Comparison of ENCODE assay signal across 8 cellular contexts in genomic region chr4:17810260-17811077, GRCh38. TPM values are rescaled to one million over a fixed set of nuclear protein-coding genes. Genes with fewer than 3 reads are reported as not detected.
DNase-seq lines count a peak whose midpoint lies in the region; ATAC-seq and TF ChIP-seq lines count a peak whose summit lies in the region.

TSS of gene DCAF16 (minus strand) at chr4:17810757. CDS start at chr4:17804141, 6,616 bp downstream.
TSS of gene NCAPG (plus strand) at chr4:17810979. CDS start at chr4:17811078, 99 bp downstream.

- peak within 1 kb of the TSS; percentile 98 for H3K27ac ChIP-seq in testis

- peaks cover 1% of the 10 kb centered on the region for H3K27me3 Mint-ChIP-seq in activated naive CD8-positive, alpha-beta T cell

- intact Hi-C loops in testis (cut with DNase I; ENCODE audit: low total_unique reads): no loop called here

- POLR2A ChIA-PET in GM10248 (lab: Yijun Ruan, JAX): interaction anchor here (1.0 kb wide), 1 partner anchor 13 kb away, joined by 3 read pairs; no protein-coding TSS in a partner anchor

- TF ChIP-seq POLR2A in testis (IDR thresholded peaks at IDR 0.05): peak; percentile 96

- no peaks in the 10 kb centered on the region for H3K27me3 ChIP-seq in testis

- H3K36me3 ChIP-seq in testis (ENCODE audit: low read depth, missing control alignments): no peaks in the 10 kb centered on the region

- peak within 1 kb of the TSS; percentile 93 for H3K27ac Mint-ChIP-seq in activated naive CD8-positive, alpha-beta T cell

- H3K36me3 Mint-ChIP-seq in activated naive CD8-positive, alpha-beta T cell: peaks cover 7% of the 10 kb centered on the region

- peaks cover 43% of the 10 kb centered on the region for H3K4me1 Mint-ChIP-seq in activated naive CD8-positive, alpha-beta T cell (ENCODE audit: low read depth)

- H3K4me3 ChIP-seq in testis: peak within 1 kb of the TSS; percentile 83 to 93

- CTCF ChIA-PET in GM10248 (lab: Yijun Ruan, JAX): interaction anchor here (1.0 to 4.1 kb wide), 7 partner anchors 11 to 265 kb away, joined by 3 to 27 read pairs (median 5); no protein-coding TSS in a partner anchor

- peak; percentile 97 for DNase-seq in GM10248 (ENCODE audit: extremely low spot score)
- peak; percentile 95 for DNase-seq in NCI-H1105 (lab: John Stamatoyannopoulos, UW)
- DNase-seq in SKM-1 treated with dmso at 0.1 percent for 144 hours (lab: John Stamatoyannopoulos, UW; ENCODE audit: unreplicated experiment): peak; percentile 98
- DNase-seq in glomerular endothelial cell (ENCODE audit: extremely low read depth, low read depth, low spot score): peak; percentile 96
- peak; percentile 99 for DNase-seq in occipital lobe (lab: John Stamatoyannopoulos, UW)
- peak; percentile 99 for DNase-seq in testis

- peaks cover 28% of the 10 kb centered on the region for H3K4me1 ChIP-seq in testis

- ATAC-seq in HG02623 (IDR thresholded peaks at IDR 0.05; ENCODE audit: unreplicated experiment): peak; percentile 86

- TF ChIP-seq CTCF in GM10248 (IDR thresholded peaks at IDR 0.05; ENCODE audit: control extremely low read depth, extremely low read depth, low read depth, missing control alignments) (no peak), testis (IDR thresholded peaks at IDR 0.05) (no peak)

- H3K9me3 ChIP-seq in testis: no peaks in the 10 kb centered on the region

- peak within 1 kb of the TSS; percentile 92 for H3K4me3 Mint-ChIP-seq in activated naive CD8-positive, alpha-beta T cell

- WGBS in testis, 2 donors: 0 to 1% methylated on average over 34 to 69 of the region's 69 CpGs

- H3K9me3 Mint-ChIP-seq in activated naive CD8-positive, alpha-beta T cell (ENCODE audit: low read depth): no peaks in the 10 kb centered on the region

RNA-seq across cellular contexts. Expression of gene DCAF16, which starts in this region (rescaled TPM):
- 12.1 and 26.0 TPM in 2 replicates for total RNA-seq in glomerular endothelial cell
- 38.7 TPM for total RNA-seq in occipital lobe
- total RNA-seq in testis: 10 to 100 TPM; 42.6 to 48.0 TPM
- 30.5 TPM for polyA plus RNA-seq in testis (ENCODE audit: insufficient read depth, low read depth, low replicate concordance)

RNA-seq across cellular contexts. Expression of gene NCAPG, which starts in this region (rescaled TPM):
- total RNA-seq in glomerular endothelial cell (7.3 and 10.0 TPM in 2 replicates), occipital lobe (6.4 TPM), testis (10 to 100 TPM in 1 of 2 donors, 1 to 10 TPM in 1; 7.6 to 13.3 TPM)
- 12.5 TPM for polyA plus RNA-seq in testis (ENCODE audit: insufficient read depth, low read depth, low replicate concordance)

Comparison
In these comparisons a context has a peak if more than half of its experiments do, and no peak if none do; other contexts are left out.
1. Peak in every context shown above with its lines: DNase-seq, ATAC-seq, H3K4me3 ChIP-seq and H3K27ac ChIP-seq.